27 cellular contexts compared by ENCODE assay signal in the genomic region with DNA sequence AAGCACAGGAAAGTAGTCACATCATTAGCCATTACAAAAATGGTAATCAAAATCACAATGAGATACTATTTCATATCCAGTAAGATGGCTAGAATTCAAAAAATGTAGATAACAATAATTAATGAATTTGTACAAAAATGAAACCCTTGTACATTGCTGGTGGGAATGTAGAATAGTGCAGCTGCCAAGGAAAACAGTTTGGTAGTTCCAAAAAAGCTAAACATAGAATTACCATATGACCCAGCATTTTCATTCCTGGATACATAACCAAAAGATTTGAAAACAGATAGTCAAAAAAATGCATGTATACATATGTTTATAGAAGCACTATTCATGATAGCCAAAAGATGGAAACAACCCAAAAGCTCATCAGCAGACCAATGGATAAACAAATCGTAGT.
DNase-seq lines count a peak whose midpoint lies in the region; ATAC-seq, FAIRE-seq and TF ChIP-seq lines count a peak whose summit lies in the region.
"Had no signal": no experiment of that assay in that cellular context is flagged by ENCODE, and none has a peak within 500 bp of the region (broad histone marks: within the 10 kb centered on the region; RNA-seq: fewer than 3 reads in every experiment).

No MANE protein-coding gene starts in this region.

- no peak for ATAC-seq in upper lobe of right lung

- peak; percentile 28 for DNase-seq in astrocyte (ENCODE audit: low read depth)
- peak; percentile 21 to 24 for DNase-seq in dermis microvascular lymphatic vessel endothelial cell (ENCODE audit: low read depth in 2 of 2)
- peak; percentile 35 for DNase-seq in fibroblast of peridontal ligament (ENCODE audit: extremely low read depth)
- peak; percentile 55 for DNase-seq in fibroblast of the aortic adventitia (ENCODE audit: low read depth)
- no peak for DNase-seq in stimulated activated CD8-positive, alpha-beta memory T cell treated with anti-CD3 and anti-CD28 coated beads, Interleukin-4, amount 100 ng/mL, for 48 hours
- DNase-seq in SKM-1 (lab: John Stamatoyannopoulos, UW; ENCODE audit: unreplicated experiment), result no peak
- no peak for DNase-seq in NAMALWA (ENCODE audit: low spot score)
- DNase-seq in upper lobe of right lung, result no peak
- DNase-seq: 8988T; ACHN; BE2C; CD4-positive, alpha-beta memory T cell; CD4-positive, CD25-positive, alpha-beta regulatory T cell; CD8-positive, alpha-beta memory T cell; COR-L47; DMS 273 treated with DMSO at 0.1 percent for 48 hours; DMS153; DMS53; DMS79; DND-41; GF-D8 had no signal

- H3K27me3 ChIP-seq in astrocyte (ENCODE audit: insufficient read depth, low read length), result no peaks in the 10 kb centered on the region
- no peaks in the 10 kb centered on the region for H3K27me3 ChIP-seq in upper lobe of right lung
- H3K27me3 ChIP-seq: BE2C, BLaER1 had no signal

- no peak overlapping the region for H3K4me3 ChIP-seq in astrocyte (ENCODE audit: insufficient read depth, low read depth, low read length)
- H3K4me3 ChIP-seq in fibroblast of the aortic adventitia (ENCODE audit: low read depth, low read length), result no peak overlapping the region
- H3K4me3 ChIP-seq in upper lobe of right lung, result no peak overlapping the region
- H3K4me3 ChIP-seq: BLaER1 had no signal

- H3K4me2 ChIP-seq in astrocyte (ENCODE audit: low read length), result no peak overlapping the region
- H3K4me2 ChIP-seq: BLaER1 had no signal

- no peaks in the 10 kb centered on the region for H3K36me3 Mint-ChIP-seq in astrocyte (ENCODE audit: low read depth, unreplicated experiment)
- H3K36me3 Mint-ChIP-seq: CD14-positive monocyte; CD4-positive, alpha-beta memory T cell; CD4-positive, CD25-positive, alpha-beta regulatory T cell; CD8-positive, alpha-beta memory T cell had no signal

- H3K27ac Mint-ChIP-seq in astrocyte (ENCODE audit: unreplicated experiment), result no peak overlapping the region
- H3K27ac Mint-ChIP-seq: CD14-positive monocyte; CD4-positive, alpha-beta memory T cell; CD4-positive, CD25-positive, alpha-beta regulatory T cell; CD8-positive, alpha-beta memory T cell had no signal

- no peak overlapping the region for H3K9ac ChIP-seq in astrocyte (ENCODE audit: low read length)
- H3K9ac ChIP-seq: BLaER1 had no signal

- H3K4me3 Mint-ChIP-seq in astrocyte (ENCODE audit: unreplicated experiment), result no peak overlapping the region
- H3K4me3 Mint-ChIP-seq: CD14-positive monocyte; CD4-positive, alpha-beta memory T cell; CD4-positive, CD25-positive, alpha-beta regulatory T cell; CD8-positive, alpha-beta memory T cell had no signal

- peaks cover 5% of the 10 kb centered on the region for H3K4me1 Mint-ChIP-seq in astrocyte (ENCODE audit: low read depth, unreplicated experiment)
- H3K4me1 Mint-ChIP-seq: CD4-positive, alpha-beta memory T cell; CD4-positive, CD25-positive, alpha-beta regulatory T cell; CD8-positive, alpha-beta memory T cell had no signal

- H3K9me3 ChIP-seq in astrocyte (ENCODE audit: insufficient read depth, low read depth, low read length), result no peaks in the 10 kb centered on the region
- no peaks in the 10 kb centered on the region for H3K9me3 ChIP-seq in upper lobe of right lung
- H3K9me3 ChIP-seq: BE2C, BLaER1 had no signal

- FAIRE-seq in astrocyte (lab: Jason Lieb, UNC), result no peak
- FAIRE-seq: A204.1, G401.6, GM12891, GM19239 had no signal

- no peaks in the 10 kb centered on the region for H3K27me3 Mint-ChIP-seq in astrocyte (ENCODE audit: low read depth, unreplicated experiment)
- H3K27me3 Mint-ChIP-seq: CD4-positive, CD25-positive, alpha-beta regulatory T cell; CD8-positive, alpha-beta memory T cell had no signal

- H3K36me3 ChIP-seq in astrocyte (ENCODE audit: insufficient read depth, low read length) (no peaks in the 10 kb centered on the region), upper lobe of right lung (no peaks in the 10 kb centered on the region)
- H3K36me3 ChIP-seq: BE2C, BLaER1 had no signal

- H4K20me1 ChIP-seq in astrocyte (ENCODE audit: insufficient read depth, low read length), result no peaks in the 10 kb centered on the region
- H4K20me1 ChIP-seq: BLaER1 had no signal

- H3K27ac ChIP-seq in astrocyte (ENCODE audit: low read depth, low read length), result no peak overlapping the region
- no peak overlapping the region for H3K27ac ChIP-seq in upper lobe of right lung
- H3K27ac ChIP-seq: BLaER1 had no signal

- no peaks in the 10 kb centered on the region for H3K79me2 ChIP-seq in astrocyte (ENCODE audit: insufficient read depth, low read length)

- H3K9me3 Mint-ChIP-seq in astrocyte (ENCODE audit: unreplicated experiment), result peaks cover 4% of the 10 kb centered on the region
- H3K9me3 Mint-ChIP-seq: CD4-positive, alpha-beta memory T cell; CD8-positive, alpha-beta memory T cell had no signal

- TF ChIP-seq CTCF in astrocyte (IDR thresholded peaks at IDR 0.05; ENCODE audit: insufficient read depth, low read depth, low read length), result no peak
- TF ChIP-seq CTCF in fibroblast of the aortic adventitia (IDR thresholded peaks at IDR 0.05; ENCODE audit: insufficient read depth, low read length), result no peak
- no peak for TF ChIP-seq CTCF in upper lobe of right lung (IDR thresholded peaks at IDR 0.05)

- intact Hi-C loops in upper lobe of right lung (cut with DNase I), result no loop called here

- no peak overlapping the region for H2AFZ ChIP-seq in astrocyte (ENCODE audit: low read depth, low read length)

- H3K4me1 ChIP-seq in astrocyte (ENCODE audit: insufficient read depth, low read length) (peaks cover 5% of the 10 kb centered on the region), upper lobe of right lung (peaks cover 9% of the 10 kb centered on the region)
- H3K4me1 ChIP-seq: BE2C had no signal

Comparison
In these comparisons a context has a peak if more than half of its experiments do, and no peak if none do; other contexts are left out.
1. DNase-seq: peak in astrocyte (single experiment), dermis microvascular lymphatic vessel endothelial cell (2 of 2), fibroblast of peridontal ligament (single experiment) and fibroblast of the aortic adventitia (single experiment); none in stimulated activated CD8-positive, alpha-beta memory T cell treated with anti-CD3 and anti-CD28 coated beads, Interleukin-4, amount 100 ng/mL, for 48 hours (single experiment), SKM-1 (single experiment), NAMALWA (single experiment) and upper lobe of right lung (single experiment).